In the genomic region with DNA sequence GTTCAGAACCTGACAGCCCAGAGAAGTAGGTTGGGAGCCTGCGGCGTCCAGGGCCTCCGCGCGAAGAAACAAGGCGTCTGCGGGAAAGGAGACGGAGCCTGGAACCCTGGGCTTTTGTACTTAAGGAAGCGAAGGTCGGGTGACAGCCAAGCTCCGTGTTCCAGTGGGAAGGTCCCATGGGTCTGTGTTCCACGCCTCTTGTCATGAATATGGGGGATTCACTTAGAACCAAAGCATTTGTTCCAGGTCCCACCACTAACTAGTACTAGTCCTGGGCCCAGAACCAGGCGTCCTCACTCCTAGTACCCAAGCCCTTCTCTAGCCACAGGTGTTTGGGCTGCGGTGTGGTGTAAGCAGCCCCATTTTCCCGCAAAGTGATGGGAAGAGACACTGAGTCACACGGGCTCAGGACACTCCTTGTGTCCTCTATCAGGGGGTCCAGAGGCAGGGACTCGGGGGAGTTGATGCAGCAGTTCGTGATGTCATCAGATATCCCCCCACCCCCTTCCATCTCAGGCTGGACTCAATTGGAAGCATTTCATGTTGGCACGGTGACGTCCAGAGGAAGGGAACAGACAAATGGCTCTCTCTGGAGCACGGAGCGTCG, we compare ENCODE assay signal across 8 cellular contexts. TPM values are rescaled to one million over a fixed set of nuclear protein-coding genes. Genes with fewer than 3 reads are reported as not detected.
A peak's percentile ranks its signal among the peaks of the same experiment; 100 is the strongest.
DNase-seq lines count a peak whose midpoint lies in the region; ATAC-seq and TF ChIP-seq lines count a peak whose summit lies in the region.
"Not testable (repeated sequence)": the region's sequence is repeated elsewhere in the genome, so short reads cannot be mapped to it uniquely, and the experiment has no call there.

No MANE protein-coding gene starts in this region.

- H3K4me3 Mint-ChIP-seq in activated T-cell treated with anti-CD3 and anti-CD28 coated beads, Interleukin-2, amount 50 U/mL, for 24 hours: peak overlapping the region; percentile 96

- H3K79me2 ChIP-seq in DND-41 (ENCODE audit: insufficient read depth, low read length): not testable (repeated sequence)

- not testable (repeated sequence) for H4K20me1 ChIP-seq in DND-41 (ENCODE audit: insufficient read depth, low read length)

- H3K27ac Mint-ChIP-seq in activated T-cell treated with anti-CD3 and anti-CD28 coated beads, Interleukin-2, amount 50 U/mL, for 24 hours: not testable (repeated sequence)

- 62 to 66% methylated on average over 19 of the region's 23 CpGs for WGBS in sigmoid colon, 2 donors

- DNase-seq in DND-41; NT2/D1 (ENCODE audit: low read depth, low spot score); activated T-cell treated with anti-CD3 and anti-CD28 coated beads, Interleukin-2, amount 50 U/mL, for 24 hours; colonic mucosa; Right ventricle myocardium superior; lower lobe of right lung; sigmoid colon; tibial artery: not testable (repeated sequence)

- not testable (repeated sequence) for TF ChIP-seq EP300 in sigmoid colon (IDR thresholded peaks at IDR 0.05)

- intact Hi-C loops in colonic mucosa (cut with DNase I); Right ventricle myocardium superior (cut with DNase I); tibial artery (cut with DNase I; ENCODE audit: low total_unique reads): not testable (repeated sequence)
- intact Hi-C loops in lower lobe of right lung (cut with DNase I): loop anchor here (10.0 kb wide), 1 partner anchor 49 kb away; no protein-coding TSS in a partner anchor
- intact Hi-C loops in sigmoid colon (cut with DNase I): loop anchor here (10.0 kb wide), 1 partner anchor 49 kb away; no protein-coding TSS in a partner anchor

- H3K9ac ChIP-seq in DND-41 (ENCODE audit: low read depth, low read length); NT2/D1 (ENCODE audit: insufficient read length, low read depth); colonic mucosa (ENCODE audit: low read depth in 2 of 2, low read length in 2 of 2): not testable (repeated sequence)

- not testable (repeated sequence) for TF ChIP-seq CTCF in DND-41 (IDR thresholded peaks at IDR 0.05; ENCODE audit: borderline replicate concordance, extremely low read depth, low read length, poor library complexity, severe bottlenecking); colonic mucosa (IDR thresholded peaks at IDR 0.05); lower lobe of right lung (IDR thresholded peaks at IDR 0.05); sigmoid colon (IDR thresholded peaks at IDR 0.05); tibial artery (IDR thresholded peaks at IDR 0.05)

- not testable (repeated sequence) for H3K27ac ChIP-seq in DND-41 (ENCODE audit: low read length); colonic mucosa
- peak overlapping the region; percentile 86 for H3K27ac ChIP-seq in lower lobe of right lung
- peak overlapping the region; percentile 81 to 83 (median 82) for H3K27ac ChIP-seq in sigmoid colon
- peak overlapping the region; percentile 81 to 84 for H3K27ac ChIP-seq in tibial artery

- peak overlapping the region; percentile 43; the same call in 1 of the 2 replicates for H3K4me2 ChIP-seq in DND-41 (ENCODE audit: insufficient read depth, low read length)

- H3K27me3 ChIP-seq in DND-41 (ENCODE audit: insufficient read depth, low read length, poor library complexity); NT2/D1 (ENCODE audit: insufficient read depth, insufficient read length); colonic mucosa; lower lobe of right lung (ENCODE audit: low read depth); sigmoid colon; tibial artery: not testable (repeated sequence)

- TF ChIP-seq POLR2A in sigmoid colon (IDR thresholded peaks at IDR 0.05): not testable (repeated sequence)

- not testable (repeated sequence) for H3K9me3 ChIP-seq in DND-41 (ENCODE audit: insufficient read depth, low read length, severe bottlenecking); NT2/D1 (ENCODE audit: insufficient read depth, low read length); colonic mucosa; lower lobe of right lung; sigmoid colon; tibial artery

- H3K9me3 Mint-ChIP-seq in activated T-cell treated with anti-CD3 and anti-CD28 coated beads, Interleukin-2, amount 50 U/mL, for 24 hours: not testable (repeated sequence)

- ATAC-seq in DND-41 (ENCODE audit: insufficient read depth, low read depth): not testable (repeated sequence)
- ATAC-seq in Right ventricle myocardium superior (ENCODE audit: poor library complexity) (peak; percentile 3), lower lobe of right lung (peak; percentile 3 to 5)

- H3K27me3 Mint-ChIP-seq in activated T-cell treated with anti-CD3 and anti-CD28 coated beads, Interleukin-2, amount 50 U/mL, for 24 hours: not testable (repeated sequence)

- H3K36me3 ChIP-seq in DND-41 (ENCODE audit: insufficient read depth, low read length); colonic mucosa; tibial artery: not testable (repeated sequence)
- H3K36me3 ChIP-seq in NT2/D1 (ENCODE audit: insufficient read depth, insufficient read length, low read length) (peaks cover 23% of the 10 kb centered on the region), lower lobe of right lung (peaks cover 17% of the 10 kb centered on the region), sigmoid colon (peaks cover 0 to 11% (median 0%) of the 10 kb centered on the region in 4 donors)

- not testable (repeated sequence) for H2AFZ ChIP-seq in DND-41 (ENCODE audit: low read depth, low read length)

- H3K4me1 ChIP-seq in DND-41 (ENCODE audit: insufficient read depth, low read length); colonic mucosa: not testable (repeated sequence)
- H3K4me1 ChIP-seq in NT2/D1 (ENCODE audit: insufficient read depth, insufficient read length) (peaks cover 11% of the 10 kb centered on the region), lower lobe of right lung (peaks cover 28% of the 10 kb centered on the region), sigmoid colon (peaks cover 0 to 29% (median 13%) of the 10 kb centered on the region in 4 donors), tibial artery (peaks cover 0 to 25% (median 16%) of the 10 kb centered on the region in 4 donors)

- peaks cover 53% of the 10 kb centered on the region for H3K4me1 Mint-ChIP-seq in activated T-cell treated with anti-CD3 and anti-CD28 coated beads, Interleukin-2, amount 50 U/mL, for 24 hours (ENCODE audit: low read depth)

- not testable (repeated sequence) for H3K4me3 ChIP-seq in DND-41 (ENCODE audit: low read depth in 1 of 2, low read length in 2 of 2)
- H3K4me3 ChIP-seq in NT2/D1 (ENCODE audit: insufficient read length, low read depth): peak overlapping the region; percentile 1
- peak overlapping the region; percentile 56 for H3K4me3 ChIP-seq in colonic mucosa
- H3K4me3 ChIP-seq in lower lobe of right lung: peak overlapping the region; percentile 78
- H3K4me3 ChIP-seq in sigmoid colon: peak overlapping the region in 3 of 4 donors; percentile 66 to 70 (median 69)
- peak overlapping the region; percentile 68 to 84 for H3K4me3 ChIP-seq in tibial artery

- peaks cover 40% of the 10 kb centered on the region for H3K36me3 Mint-ChIP-seq in activated T-cell treated with anti-CD3 and anti-CD28 coated beads, Interleukin-2, amount 50 U/mL, for 24 hours (ENCODE audit: low read depth)

RNA-seq across cellular contexts. Expression of gene SERPINB9, which starts 0.6 kb away (rescaled TPM):
- total RNA-seq in colonic mucosa (1 to 10 TPM; 5.5 to 6.5 TPM), Right ventricle myocardium superior (2.9 TPM), lower lobe of right lung (12.8 TPM), sigmoid colon (1 to 10 TPM; 5.0 to 7.5 (median 6.1) TPM)
- polyA plus RNA-seq in sigmoid colon: 10 to 100 TPM in 1 of 3 donors, 1 to 10 TPM in 2; 2.3 to 16.2 (median 2.4) TPM
